ENCODE assay signal across 18 cellular contexts in the genomic region with DNA sequence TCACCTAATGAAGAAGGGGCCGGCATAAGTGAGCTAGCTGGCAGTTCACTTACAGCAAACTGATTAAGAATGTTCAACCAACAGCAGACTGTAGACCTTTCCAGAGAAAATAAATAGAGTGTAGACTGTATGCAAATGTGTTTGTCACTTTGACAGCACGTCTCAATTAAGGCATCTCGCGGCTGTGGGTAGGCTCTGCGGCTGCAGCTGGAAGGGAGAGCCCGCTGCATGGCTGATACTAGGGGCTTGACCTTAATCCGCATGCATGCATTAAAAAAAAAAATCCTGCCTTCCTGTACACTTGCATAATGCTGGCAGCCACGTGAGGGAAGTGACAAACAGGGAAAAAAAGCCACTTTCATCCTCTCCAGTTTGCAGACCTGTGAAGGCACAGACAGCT.
DNase-seq lines count a peak whose midpoint lies in the region; ATAC-seq, FAIRE-seq and TF ChIP-seq lines count a peak whose summit lies in the region.
"Had no signal": no experiment of that assay in that cellular context is flagged by ENCODE, and none has a peak within 500 bp of the region (broad histone marks: within the 10 kb centered on the region; RNA-seq: fewer than 3 reads in every experiment).

No MANE protein-coding gene starts in this region.

- no peaks in the 10 kb centered on the region for H3K9me3 Mint-ChIP-seq in stimulated activated memory B cell treated with anti-CD40 and anti-IgM and Interleukin-4, amounts not matched to agents 10 μg/mL and 1 μg/mL and 100 μg/mL, for 72 hours
- H3K9me3 Mint-ChIP-seq: CD4-positive, alpha-beta T cell had no signal

- H3K4me2 ChIP-seq in endothelial cell of umbilical vein (ENCODE audit: insufficient read depth, low read length): no peak overlapping the region
- peak overlapping the region; percentile 26 for H3K4me2 ChIP-seq in neural cell (ENCODE audit: low read length)
- H3K4me2 ChIP-seq: A549 had no signal

- TF ChIP-seq EP300 in neural cell (conservative IDR thresholded peaks at IDR 0.05; ENCODE audit: poor library complexity, severe bottlenecking): no peak

- H2AFZ ChIP-seq in endothelial cell of umbilical vein (ENCODE audit: low read depth, low read length) (no peak overlapping the region), neural cell (ENCODE audit: low read depth, low read length) (no peak overlapping the region)

- TF ChIP-seq RAD21 in neural cell (conservative IDR thresholded peaks at IDR 0.05): no peak

- H3K27ac ChIP-seq in endothelial cell of umbilical vein (ENCODE audit: insufficient read depth, low read depth, low read length) (no peak overlapping the region), neural cell (ENCODE audit: low read length) (peak overlapping the region; percentile 38)
- H3K27ac ChIP-seq: A549, ascending aorta, tibial nerve had no signal

- no peaks in the 10 kb centered on the region for H3K9me1 ChIP-seq in endothelial cell of umbilical vein (replicated peaks; ENCODE audit: control insufficient read depth, extremely low read depth, insufficient read depth, low read length)

- no peak overlapping the region for H3K9ac ChIP-seq in endothelial cell of umbilical vein (replicated peaks; ENCODE audit: extremely low read depth, insufficient read depth, low read length)
- peak overlapping the region; percentile 48 for H3K9ac ChIP-seq in neural cell (ENCODE audit: low read length)

- no peaks in the 10 kb centered on the region for H3K9me2 ChIP-seq in neural cell (ENCODE audit: insufficient read depth, low read length)

- CTCF ChIA-PET in endothelial cell of umbilical vein (lab: Charles Lee): interaction anchor here (0.6 to 1.6 kb wide), 2 partner anchors 10 to 36 kb away, joined by 3 to 4 read pairs; no protein-coding TSS in a partner anchor

- peaks cover 5% of the 10 kb centered on the region for H3F3A ChIP-seq in neural cell (ENCODE audit: insufficient read depth, low read length, poor library complexity, severe bottlenecking)

- H3K4me3 ChIP-seq in endothelial cell of umbilical vein (replicated peaks in 1 of 3; ENCODE audit: insufficient read depth in 1 of 3, low read depth in 1 of 3, low read length in 3 of 3) (no peak overlapping the region), neural cell (ENCODE audit: low read length) (peak overlapping the region; percentile 40), MG63 (no peak overlapping the region)
- H3K4me3 ChIP-seq: A549, ascending aorta, tibial nerve had no signal

- no peak overlapping the region for H3K4me3 Mint-ChIP-seq in T-helper 17 cell
- H3K4me3 Mint-ChIP-seq in stimulated activated memory B cell treated with anti-CD40 and anti-IgM and Interleukin-4, amounts not matched to agents 10 μg/mL and 1 μg/mL and 100 μg/mL, for 72 hours: no peak overlapping the region
- H3K4me3 Mint-ChIP-seq: CD4-positive, alpha-beta T cell had no signal

- H3K27me3 ChIP-seq in endothelial cell of umbilical vein (ENCODE audit: control insufficient read depth in 2 of 2, insufficient read depth in 2 of 2, low read length in 2 of 2): no peaks in the 10 kb centered on the region
- no peaks in the 10 kb centered on the region for H3K27me3 ChIP-seq in neural cell (ENCODE audit: insufficient read depth, low read depth, low read length)
- H3K27me3 ChIP-seq in MG63: no peaks in the 10 kb centered on the region
- H3K27me3 ChIP-seq: ascending aorta, tibial nerve had no signal

- no TSS peak for BruUV-seq in endothelial cell of umbilical vein (replicated peaks; lab: Mats Ljungman, UMichigan)

- TF ChIP-seq POLR2A in endothelial cell of umbilical vein (IDR thresholded peaks at IDR 0.05; ENCODE audit: low read depth, low read length): no peak

- dilution Hi-C loops in endothelial cell of umbilical vein (cut with MboI; ENCODE audit: extremely low pct_ligation_motif_present, low sequenced_read_pairs): no loop called here

- intact Hi-C loops in cardiac septum (cut with DNase I) (no loop called here), left cardiac atrium (cut with DNase I) (no loop called here), endothelial cell of umbilical vein (cut with micrococcal nuclease) (no loop called here)

- POLR2A ChIA-PET in endothelial cell of umbilical vein (lab: Charles Lee): no interaction called here

- H3K27me3 Mint-ChIP-seq in T-helper 17 cell: no peaks in the 10 kb centered on the region
- H3K27me3 Mint-ChIP-seq in stimulated activated memory B cell treated with anti-CD40 and anti-IgM and Interleukin-4, amounts not matched to agents 10 μg/mL and 1 μg/mL and 100 μg/mL, for 72 hours: no peaks in the 10 kb centered on the region
- H3K27me3 Mint-ChIP-seq: CD4-positive, alpha-beta T cell had no signal

- DNase-seq in cardiac septum (ENCODE audit: low spot score): peak; percentile 53
- DNase-seq in left cardiac atrium: no peak
- peak; percentile 47 for DNase-seq in endothelial cell of umbilical vein (ENCODE audit: low read depth, low spot score)
- no peak for DNase-seq in MG63
- no peak for DNase-seq in T-helper 17 cell
- DNase-seq: CD4-positive, alpha-beta T cell; cortex of kidney; Kasumi-1; NCI-H1436; SIG-M5 had no signal

- TF ChIP-seq CTCF in endothelial cell of umbilical vein (IDR thresholded peaks at IDR 0.05; ENCODE audit: extremely low read depth in 1 of 2, insufficient read depth in 1 of 2, low read depth in 1 of 2, low read length in 2 of 2) (no peak), neural cell (IDR thresholded peaks at IDR 0.05; ENCODE audit: poor library complexity, severe bottlenecking) (no peak)

- FAIRE-seq in endothelial cell of umbilical vein (lab: Jason Lieb, UNC): peak; percentile 56
- FAIRE-seq: A549, islet of Langerhans had no signal

- H3K36me3 ChIP-seq in endothelial cell of umbilical vein (ENCODE audit: control insufficient read depth in 2 of 2, extremely low read depth in 1 of 2, insufficient read depth in 2 of 2, low read length in 2 of 2) (no peaks in the 10 kb centered on the region), neural cell (ENCODE audit: insufficient read depth, low read length) (no peaks in the 10 kb centered on the region), MG63 (no peaks in the 10 kb centered on the region; the same call in 1 of the 2 replicates)

- H3K4me1 ChIP-seq in endothelial cell of umbilical vein (ENCODE audit: control insufficient read depth, extremely low read depth, insufficient read depth, low read length): peaks cover 8% of the 10 kb centered on the region
- H3K4me1 ChIP-seq: A549, ascending aorta, tibial nerve had no signal

- H3K9me3 ChIP-seq in endothelial cell of umbilical vein (replicated peaks; ENCODE audit: control insufficient read depth, insufficient read depth, low read length) (no peaks in the 10 kb centered on the region), neural cell (ENCODE audit: low read length) (no peaks in the 10 kb centered on the region), MG63 (no peaks in the 10 kb centered on the region), T-helper 17 cell (ENCODE audit: control insufficient read depth, low read length, poor library complexity, severe bottlenecking) (no peaks in the 10 kb centered on the region)
- H3K9me3 ChIP-seq: A549, ascending aorta, tibial nerve had no signal

- H3K4me1 Mint-ChIP-seq in T-helper 17 cell: peaks cover 10% of the 10 kb centered on the region
- no peaks in the 10 kb centered on the region for H3K4me1 Mint-ChIP-seq in stimulated activated memory B cell treated with anti-CD40 and anti-IgM and Interleukin-4, amounts not matched to agents 10 μg/mL and 1 μg/mL and 100 μg/mL, for 72 hours

- H4K20me1 ChIP-seq in endothelial cell of umbilical vein (replicated peaks; ENCODE audit: control insufficient read depth, extremely low read depth, insufficient read depth, low read length): no peaks in the 10 kb centered on the region
- no peaks in the 10 kb centered on the region for H4K20me1 ChIP-seq in neural cell (ENCODE audit: insufficient read depth)

- peaks cover 18% of the 10 kb centered on the region for H3K36me3 Mint-ChIP-seq in T-helper 17 cell (ENCODE audit: low read depth)
- H3K36me3 Mint-ChIP-seq in stimulated activated memory B cell treated with anti-CD40 and anti-IgM and Interleukin-4, amounts not matched to agents 10 μg/mL and 1 μg/mL and 100 μg/mL, for 72 hours: peaks cover 57% of the 10 kb centered on the region

- no peak overlapping the region for H3K27ac Mint-ChIP-seq in T-helper 17 cell
- H3K27ac Mint-ChIP-seq in stimulated activated memory B cell treated with anti-CD40 and anti-IgM and Interleukin-4, amounts not matched to agents 10 μg/mL and 1 μg/mL and 100 μg/mL, for 72 hours: no peak overlapping the region
- H3K27ac Mint-ChIP-seq: CD4-positive, alpha-beta T cell had no signal

- H3K79me2 ChIP-seq in endothelial cell of umbilical vein (ENCODE audit: control insufficient read depth, insufficient read depth, low read length): no peaks in the 10 kb centered on the region
- H3K79me2 ChIP-seq in neural cell (replicated peaks; ENCODE audit: insufficient read depth, low read length): no peaks in the 10 kb centered on the region

- ATAC-seq in left cardiac atrium (no peak), T-helper 17 cell (no peak), HG03175 (IDR thresholded peaks at IDR 0.05; ENCODE audit: unreplicated experiment) (no peak)
- ATAC-seq in stimulated activated memory B cell treated with anti-CD40 and anti-IgM and Interleukin-4, amounts not matched to agents 10 μg/mL and 1 μg/mL and 100 μg/mL, for 72 hours: no peak
- ATAC-seq: A549, esophagus mucosa had no signal

TF ChIP-seq in endothelial cell of umbilical vein, 7 proteins besides CTCF, POLR2A, EP300 and RAD21 (continues in another document):
- TF ChIP-seq, protein P1, sequence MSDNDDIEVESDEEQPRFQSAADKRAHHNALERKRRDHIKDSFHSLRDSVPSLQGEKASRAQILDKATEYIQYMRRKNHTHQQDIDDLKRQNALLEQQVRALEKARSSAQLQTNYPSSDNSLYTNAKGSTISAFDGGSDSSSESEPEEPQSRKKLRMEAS (IDR thresholded peaks at IDR 0.05; ENCODE audit: insufficient read depth, insufficient read length): no peak
- TF ChIP-seq JUN (IDR thresholded peaks at IDR 0.05; ENCODE audit: borderline replicate concordance, insufficient read depth, insufficient read length, low read depth): no peak
- no peak for TF ChIP-seq FOS (IDR thresholded peaks at IDR 0.05; ENCODE audit: borderline replicate concordance, insufficient read depth, low read length)
- no peak for TF ChIP-seq EZH2 (IDR thresholded peaks at IDR 0.05; ENCODE audit: borderline replicate concordance, low read depth, low read length, severe bottlenecking)

TF ChIP-seq in neural cell, 6 proteins besides CTCF, POLR2A, EP300 and RAD21:
- TF ChIP-seq MXI1 (conservative IDR thresholded peaks at IDR 0.05; ENCODE audit: poor library complexity, severe bottlenecking) (peak; percentile 51), POLR2AphosphoS5 (IDR thresholded peaks at IDR 0.05) (no peak), TAF1 (IDR thresholded peaks at IDR 0.05; ENCODE audit: low read depth) (no peak), SMC3 (conservative IDR thresholded peaks at IDR 0.05; ENCODE audit: poor library complexity) (no peak)
TF ChIP-seq in neural cell: peak in this region for 1.

Comparison
In these comparisons a context has a peak if more than half of its experiments do, and no peak if none do; other contexts are left out.
1. DNase-seq: peak in cardiac septum (single experiment) and endothelial cell of umbilical vein (single experiment); none in left cardiac atrium (single experiment), MG63 (single experiment) and T-helper 17 cell (0 of 3).